Comparison of ENCODE assay signal across 1 cellular context in genomic region chr19:3050016-3050415, GRCh38. TPM values are rescaled to one million over a fixed set of nuclear protein-coding genes. Genes with fewer than 3 reads are reported as not detected.
"Had no signal": no experiment of that assay in that cellular context is flagged by ENCODE, and none has a peak within 500 bp of the region (broad histone marks: within the 10 kb centered on the region; RNA-seq: fewer than 3 reads in every experiment).

No MANE protein-coding gene starts in this region.

RNA-seq across cellular contexts. Expression of gene TLE2, which starts 20.9 kb away (rescaled TPM):
- total RNA-seq: RPMI7951 had no signal
